ENCODE assay signal across 7 cellular contexts in genomic region chr18:49783631-49784030, GRCh38. TPM values are rescaled to one million over a fixed set of nuclear protein-coding genes. Genes with fewer than 3 reads are reported as not detected.
DNase-seq lines count a peak whose midpoint lies in the region; ATAC-seq and TF ChIP-seq lines count a peak whose summit lies in the region.
"Not testable (repeated sequence)": the region's sequence is repeated elsewhere in the genome, so short reads cannot be mapped to it uniquely, and the experiment has no call there.

No MANE protein-coding gene starts in this region.

- peaks cover 23% of the 10 kb centered on the region for H3K4me1 ChIP-seq in CD8-positive, alpha-beta T cell (ENCODE audit: insufficient read depth, low read length)
- not testable (repeated sequence) for H3K4me1 ChIP-seq in left ventricle myocardium inferior, psoas muscle
- peaks cover 0 to 13% (median 5%) of the 10 kb centered on the region in 4 donors for H3K4me1 ChIP-seq in right lobe of liver

- H3K27ac Mint-ChIP-seq in CD8-positive, alpha-beta T cell: peak overlapping the region; percentile 24
- H3K27ac Mint-ChIP-seq in activated T-cell treated with anti-CD3 and anti-CD28 coated beads, Interleukin-2, amount 50 U/mL, for 72 hours: peak overlapping the region; percentile 59

- not testable (repeated sequence) for H3K9me3 ChIP-seq in CD8-positive, alpha-beta T cell (ENCODE audit: low read length); left ventricle myocardium inferior (replicated peaks); right lobe of liver; psoas muscle

- not testable (repeated sequence) for TF ChIP-seq CTCF in CD8-positive, alpha-beta T cell (IDR thresholded peaks at IDR 0.05); left ventricle myocardium inferior (IDR thresholded peaks at IDR 0.05; ENCODE audit: borderline replicate concordance); right lobe of liver (IDR thresholded peaks at IDR 0.05); psoas muscle (IDR thresholded peaks at IDR 0.05)

- H3K4me1 Mint-ChIP-seq in CD8-positive, alpha-beta T cell (ENCODE audit: low read depth): peaks cover 41% of the 10 kb centered on the region
- H3K4me1 Mint-ChIP-seq in activated T-cell treated with anti-CD3 and anti-CD28 coated beads, Interleukin-2, amount 50 U/mL, for 72 hours (ENCODE audit: low read depth): peaks cover 21% of the 10 kb centered on the region

- not testable (repeated sequence) for H3K9me3 Mint-ChIP-seq in CD8-positive, alpha-beta T cell; activated T-cell treated with anti-CD3 and anti-CD28 coated beads, Interleukin-2, amount 50 U/mL, for 72 hours

- DNase-seq in CD8-positive, alpha-beta T cell; activated T-cell treated with anti-CD3 and anti-CD28 coated beads, Interleukin-2, amount 50 U/mL, for 72 hours; Right ventricle myocardium inferior (ENCODE audit: missing footprints); left ventricle myocardium inferior; right lobe of liver; psoas muscle: not testable (repeated sequence)

- CTCF ChIA-PET in CD8-positive, alpha-beta T cell (lab: Charles Lee): interaction anchor here (1.2 kb wide), 1 partner anchor 16 kb away, joined by 3 read pairs; no protein-coding TSS in a partner anchor

- H3K36me3 ChIP-seq in CD8-positive, alpha-beta T cell (ENCODE audit: insufficient read depth, low read length): not testable (repeated sequence)
- H3K36me3 ChIP-seq in left ventricle myocardium inferior (peaks cover 89% of the 10 kb centered on the region), right lobe of liver (peaks cover 7 to 64% (median 45%) of the 10 kb centered on the region in 4 donors), psoas muscle (ENCODE audit: insufficient read depth in 1 of 2, low read depth in 1 of 2) (peaks cover 4 to 77% of the 10 kb centered on the region in 2 donors)

- not testable (repeated sequence) for H3K27me3 Mint-ChIP-seq in CD8-positive, alpha-beta T cell (ENCODE audit: low read depth); activated T-cell treated with anti-CD3 and anti-CD28 coated beads, Interleukin-2, amount 50 U/mL, for 72 hours (ENCODE audit: low read depth)

- not testable (repeated sequence) for H3K27ac ChIP-seq in CD8-positive, alpha-beta T cell (ENCODE audit: low read depth, low read length); right lobe of liver
- H3K27ac ChIP-seq in left ventricle myocardium inferior (replicated peaks) (peak overlapping the region; percentile 52), psoas muscle (peak overlapping the region; percentile 11)

- not testable (repeated sequence) for TF ChIP-seq POLR2A in right lobe of liver (IDR thresholded peaks at IDR 0.05)

- H3K4me3 ChIP-seq in CD8-positive, alpha-beta T cell (ENCODE audit: low read depth, low read length); left ventricle myocardium inferior; right lobe of liver; psoas muscle: not testable (repeated sequence)

- 34% methylated on average over 3 of the region's 3 CpGs for WGBS in right lobe of liver (ENCODE audit: insufficient coverage, low coverage, low lambda C conversion rate, missing lambda C conversion rate)
- WGBS in psoas muscle, 3 donors: 29 to 45% (median 33%) methylated on average over 3 of the region's 3 CpGs

- not testable (repeated sequence) for H3K27me3 ChIP-seq in CD8-positive, alpha-beta T cell (ENCODE audit: insufficient read depth, low read length); left ventricle myocardium inferior (ENCODE audit: low read depth); right lobe of liver; psoas muscle (ENCODE audit: insufficient read depth in 3 of 3, low read length in 2 of 3)

- H3K36me3 Mint-ChIP-seq in CD8-positive, alpha-beta T cell: peaks cover 66% of the 10 kb centered on the region
- peaks cover 15 to 16% of the 10 kb centered on the region in 2 donors for H3K36me3 Mint-ChIP-seq in activated T-cell treated with anti-CD3 and anti-CD28 coated beads, Interleukin-2, amount 50 U/mL, for 72 hours (ENCODE audit: insufficient read depth in 2 of 2)

- POLR2A ChIA-PET in CD8-positive, alpha-beta T cell (lab: Charles Lee): not testable (repeated sequence)

- not testable (repeated sequence) for ATAC-seq in CD8-positive, alpha-beta T cell; activated T-cell treated with anti-CD3 and anti-CD28 coated beads, Interleukin-2, amount 50 U/mL, for 72 hours (replicated peaks in 1 of 2)
- ATAC-seq in SK-N-SH treated with all-trans-retinoic acid at 6 μM for 48 hours (peak; percentile 25; the same call in 1 of the 3 replicates), Right ventricle myocardium inferior (peak; percentile 75), right lobe of liver (peak in 3 of 4 donors; percentile 19 to 50 (median 39)), psoas muscle (peak; percentile 83 to 96 (median 92))

- intact Hi-C loops in CD8-positive, alpha-beta T cell (cut with DNase I, micrococcal nuclease); Right ventricle myocardium inferior (cut with DNase I); left ventricle myocardium inferior (cut with micrococcal nuclease); right lobe of liver (cut with DNase I); psoas muscle (cut with DNase I): not testable (repeated sequence)

- H3K4me3 Mint-ChIP-seq in CD8-positive, alpha-beta T cell; activated T-cell treated with anti-CD3 and anti-CD28 coated beads, Interleukin-2, amount 50 U/mL, for 72 hours: not testable (repeated sequence)

RNA-seq across cellular contexts. Expression of gene ACAA2, which starts 29.7 kb away (rescaled TPM):
- 1 to 10 TPM; 9.5 to 10.0 TPM for total RNA-seq in CD8-positive, alpha-beta T cell
- 10 to 100 TPM; 79.0 to 84.1 TPM for total RNA-seq in activated T-cell treated with anti-CD3 and anti-CD28 coated beads, Interleukin-2, amount 50 U/mL, for 72 hours
- total RNA-seq in Right ventricle myocardium inferior: 441 TPM
- total RNA-seq in left ventricle myocardium inferior: 287 TPM
- 100 to 1,000 TPM; 312 to 644 (median 421) TPM for total RNA-seq in right lobe of liver
- 100 to 1,000 TPM in 2 of 4 donors, 10 to 100 TPM in 2; 75.5 to 158 (median 99.8) TPM for total RNA-seq in psoas muscle
- 100 to 1,000 TPM in 1 of 3 donors, 10 to 100 TPM in 2; 77.4 to 101 (median 95.4) TPM for polyA plus RNA-seq in psoas muscle

Comparison
In these comparisons a context has a peak if more than half of its experiments do, and no peak if none do; other contexts are left out.
1. RNA of gene ACAA2, which starts 29.7 kb away (total RNA-seq): 441 TPM in Right ventricle myocardium inferior (single experiment), 312 to 644 TPM in right lobe of liver, 287 TPM in left ventricle myocardium inferior (single experiment), 75.5 to 158 TPM in psoas muscle and 79.0 to 84.1 TPM in activated T-cell treated with anti-CD3 and anti-CD28 coated beads, Interleukin-2, amount 50 U/mL, for 72 hours; 9.5 to 10.0 TPM in CD8-positive, alpha-beta T cell; every median in the first group is over 4 times any median in the second.